1 cellular context compared by ENCODE assay signal in genomic region chr19:55075366-55075998, GRCh38.
TF ChIP-seq lines count a peak whose summit lies in the region.

TSS of gene EPS8L1 (plus strand) at chr19:55075869. CDS start at chr19:55076445, 576 bp downstream.

TF ChIP-seq in WTC11, 78 proteins besides CTCF, POLR2A, EP300 and RAD21 (continued from another document):
- TF ChIP-seq ZNF425 (CRISPR knock-in tag; conservative IDR thresholded peaks at IDR 0.05) (no peak), MLX (CRISPR knock-in tag; IDR thresholded peaks at IDR 0.05) (no peak), TEAD1 (CRISPR knock-in tag; IDR thresholded peaks at IDR 0.05) (peak; percentile 60; the same call in 1 of the 2 replicates)
